ENCODE assay signal across 22 cellular contexts in genomic region chr1:89557954-89558353, GRCh38. TPM values are rescaled to one million over a fixed set of nuclear protein-coding genes. Genes with fewer than 3 reads are reported as not detected.
A peak's percentile ranks its signal among the peaks of the same experiment; 100 is the strongest.
DNase-seq lines count a peak whose midpoint lies in the region; ATAC-seq and TF ChIP-seq lines count a peak whose summit lies in the region.
"Had no signal": no experiment of that assay in that cellular context is flagged by ENCODE, and none has a peak within 500 bp of the region (broad histone marks: within the 10 kb centered on the region; RNA-seq: fewer than 3 reads in every experiment).

No MANE protein-coding gene starts in this region.

- DNase-seq in T-helper 2 cell treated with Interferon-gamma antibody and Interleukin-4, amounts not matched to agents 5 μg/mL and 100 μg/mL, for 36 hours (ENCODE audit: low spot score): no peak
- DNase-seq in T-helper 2 cell: no peak
- no peak for DNase-seq in activated naive CD8-positive, alpha-beta T cell treated with anti-CD3 and anti-CD28 coated beads for 36 hours
- no peak for DNase-seq in SK-N-SH
- no peak for DNase-seq in endodermal cell
- DNase-seq: activated naive CD8-positive, alpha-beta T cell treated with anti-CD3 and anti-CD28 coated beads, Interleukin-2, amount 10 ng/mL, durations not matched to agents 7 days and 5 days; brain microvascular endothelial cell; COR-L47; Kasumi-1; left ventricle myocardium inferior; NCI-H1048; NCI-H1930; NCI-H226; SIG-M5 had no signal

- H2AFZ ChIP-seq in SK-N-SH (ENCODE audit: low read depth): no peak overlapping the region

- H3K4me1 Mint-ChIP-seq in T-helper 2 cell treated with Interferon-gamma antibody and Interleukin-4, amounts not matched to agents 5 μg/mL and 100 μg/mL, for 36 hours (ENCODE audit: low read depth): peaks cover 38% of the 10 kb centered on the region
- peaks cover 51% of the 10 kb centered on the region for H3K4me1 Mint-ChIP-seq in activated naive CD8-positive, alpha-beta T cell (ENCODE audit: low read depth)
- peaks cover 40% of the 10 kb centered on the region for H3K4me1 Mint-ChIP-seq in activated naive CD8-positive, alpha-beta T cell treated with anti-CD3 and anti-CD28 coated beads for 36 hours
- peaks cover 35% of the 10 kb centered on the region for H3K4me1 Mint-ChIP-seq in activated T-helper 17 cell treated with anti-CD3 and anti-CD28 coated beads, Interleukin-2, amount 50 U/mL, for 72 hours
- H3K4me1 Mint-ChIP-seq in stimulated activated naive CD8-positive, alpha-beta T cell treated with anti-CD3 and anti-CD28 coated beads, Interleukin-15, Interleukin-2, amounts not matched to agents 100 ng/mL and 50 ng/mL, for 24 hours (ENCODE audit: low read depth): peaks cover 60% of the 10 kb centered on the region
- peaks cover 17% of the 10 kb centered on the region for H3K4me1 Mint-ChIP-seq in endodermal cell

- ATAC-seq in activated T-helper 17 cell treated with anti-CD3 and anti-CD28 coated beads, Interleukin-2, amount 50 U/mL, for 72 hours (replicated peaks): peak; percentile 99

- H3K4me3 Mint-ChIP-seq in T-helper 2 cell treated with Interferon-gamma antibody and Interleukin-4, amounts not matched to agents 5 μg/mL and 100 μg/mL, for 36 hours: no peak overlapping the region
- no peak overlapping the region for H3K4me3 Mint-ChIP-seq in activated naive CD8-positive, alpha-beta T cell
- H3K4me3 Mint-ChIP-seq in activated naive CD8-positive, alpha-beta T cell treated with anti-CD3 and anti-CD28 coated beads for 36 hours: no peak overlapping the region
- peak overlapping the region; percentile 16 for H3K4me3 Mint-ChIP-seq in activated T-helper 17 cell treated with anti-CD3 and anti-CD28 coated beads, Interleukin-2, amount 50 U/mL, for 72 hours
- H3K4me3 Mint-ChIP-seq in stimulated activated naive CD8-positive, alpha-beta T cell treated with anti-CD3 and anti-CD28 coated beads, Interleukin-15, Interleukin-2, amounts not matched to agents 100 ng/mL and 50 ng/mL, for 24 hours: no peak overlapping the region
- no peak overlapping the region for H3K4me3 Mint-ChIP-seq in endodermal cell
- H3K4me3 Mint-ChIP-seq: activated naive CD8-positive, alpha-beta T cell treated with anti-CD3 and anti-CD28 coated beads, Interleukin-2, amount 10 ng/mL, durations not matched to agents 7 days and 5 days; B cell had no signal

- peaks cover 28% of the 10 kb centered on the region for H3K9me3 Mint-ChIP-seq in T-helper 2 cell treated with Interferon-gamma antibody and Interleukin-4, amounts not matched to agents 5 μg/mL and 100 μg/mL, for 36 hours
- H3K9me3 Mint-ChIP-seq in activated naive CD8-positive, alpha-beta T cell (ENCODE audit: low read depth): peaks cover 5% of the 10 kb centered on the region
- peaks cover 5% of the 10 kb centered on the region for H3K9me3 Mint-ChIP-seq in activated naive CD8-positive, alpha-beta T cell treated with anti-CD3 and anti-CD28 coated beads for 36 hours
- H3K9me3 Mint-ChIP-seq in activated T-helper 17 cell treated with anti-CD3 and anti-CD28 coated beads, Interleukin-2, amount 50 U/mL, for 72 hours: peaks cover 4% of the 10 kb centered on the region
- no peaks in the 10 kb centered on the region for H3K9me3 Mint-ChIP-seq in stimulated activated naive CD8-positive, alpha-beta T cell treated with anti-CD3 and anti-CD28 coated beads, Interleukin-15, Interleukin-2, amounts not matched to agents 100 ng/mL and 50 ng/mL, for 24 hours
- peaks cover 6% of the 10 kb centered on the region for H3K9me3 Mint-ChIP-seq in endodermal cell

- H3K9ac ChIP-seq in SK-N-SH: no peak overlapping the region
- no peak overlapping the region for H3K9ac ChIP-seq in endodermal cell (ENCODE audit: extremely low read depth, low read length, poor library complexity, severe bottlenecking)

- H3K27ac Mint-ChIP-seq in T-helper 2 cell treated with Interferon-gamma antibody and Interleukin-4, amounts not matched to agents 5 μg/mL and 100 μg/mL, for 36 hours: peak overlapping the region; percentile 76
- H3K27ac Mint-ChIP-seq in activated naive CD8-positive, alpha-beta T cell: peak overlapping the region; percentile 52
- no peak overlapping the region for H3K27ac Mint-ChIP-seq in activated naive CD8-positive, alpha-beta T cell treated with anti-CD3 and anti-CD28 coated beads for 36 hours
- H3K27ac Mint-ChIP-seq in activated T-helper 17 cell treated with anti-CD3 and anti-CD28 coated beads, Interleukin-2, amount 50 U/mL, for 72 hours: peak overlapping the region; percentile 92
- peak overlapping the region; percentile 18 for H3K27ac Mint-ChIP-seq in stimulated activated naive CD8-positive, alpha-beta T cell treated with anti-CD3 and anti-CD28 coated beads, Interleukin-15, Interleukin-2, amounts not matched to agents 100 ng/mL and 50 ng/mL, for 24 hours
- no peak overlapping the region for H3K27ac Mint-ChIP-seq in endodermal cell
- H3K27ac Mint-ChIP-seq: activated naive CD8-positive, alpha-beta T cell treated with anti-CD3 and anti-CD28 coated beads, Interleukin-2, amount 10 ng/mL, durations not matched to agents 7 days and 5 days; B cell; progenitor cell of endocrine pancreas had no signal

- H3F3A ChIP-seq in SK-N-SH (replicated peaks; ENCODE audit: insufficient read depth): no peaks in the 10 kb centered on the region

- H3K27ac ChIP-seq in SK-N-SH (ENCODE audit: low read depth in 2 of 2, low read length in 1 of 2) (no peak overlapping the region), endodermal cell (ENCODE audit: low read depth, low read length) (no peak overlapping the region)
- H3K27ac ChIP-seq: brain microvascular endothelial cell, VCaP had no signal

- H3K36me3 Mint-ChIP-seq in T-helper 2 cell treated with Interferon-gamma antibody and Interleukin-4, amounts not matched to agents 5 μg/mL and 100 μg/mL, for 36 hours (ENCODE audit: low read depth): peaks cover 73% of the 10 kb centered on the region
- H3K36me3 Mint-ChIP-seq in activated naive CD8-positive, alpha-beta T cell: peaks cover 42% of the 10 kb centered on the region
- peaks cover 71% of the 10 kb centered on the region for H3K36me3 Mint-ChIP-seq in activated naive CD8-positive, alpha-beta T cell treated with anti-CD3 and anti-CD28 coated beads for 36 hours
- peaks cover 86% of the 10 kb centered on the region for H3K36me3 Mint-ChIP-seq in activated T-helper 17 cell treated with anti-CD3 and anti-CD28 coated beads, Interleukin-2, amount 50 U/mL, for 72 hours (ENCODE audit: low read depth)
- peaks cover 83% of the 10 kb centered on the region for H3K36me3 Mint-ChIP-seq in stimulated activated naive CD8-positive, alpha-beta T cell treated with anti-CD3 and anti-CD28 coated beads, Interleukin-15, Interleukin-2, amounts not matched to agents 100 ng/mL and 50 ng/mL, for 24 hours (ENCODE audit: low read depth)
- H3K36me3 Mint-ChIP-seq in endodermal cell (ENCODE audit: low read depth): peaks cover 36% of the 10 kb centered on the region

- no peak for TF ChIP-seq EP300 in SK-N-SH (IDR thresholded peaks at IDR 0.05; ENCODE audit: borderline replicate concordance in 1 of 2, low read depth in 1 of 2, low read length in 1 of 2)

- H4K20me1 ChIP-seq in SK-N-SH (ENCODE audit: insufficient read depth): no peaks in the 10 kb centered on the region

- H3K9me3 ChIP-seq in SK-N-SH (no peaks in the 10 kb centered on the region), endodermal cell (ENCODE audit: control insufficient read depth, low read length) (peaks cover 12% of the 10 kb centered on the region)
- H3K9me3 ChIP-seq: HAP-1, left ventricle myocardium inferior had no signal

- H3K9me2 ChIP-seq in SK-N-SH: no peaks in the 10 kb centered on the region

- no peak for TF ChIP-seq CTCF in SK-N-SH (IDR thresholded peaks at IDR 0.05)
- no peak for TF ChIP-seq CTCF in endodermal cell (conservative IDR thresholded peaks at IDR 0.05)

- POLR2A ChIA-PET in SK-N-SH (lab: Yijun Ruan, JAX): no interaction called here

- TF ChIP-seq RAD21 in SK-N-SH (IDR thresholded peaks at IDR 0.05; ENCODE audit: low read length): no peak

- no peak overlapping the region for H3K4me2 ChIP-seq in SK-N-SH

- H3K4me3 ChIP-seq in SK-N-SH (ENCODE audit: low read depth in 2 of 2, low read length in 1 of 2): no peak overlapping the region
- H3K4me3 ChIP-seq in endodermal cell (ENCODE audit: low read length): no peak overlapping the region
- H3K4me3 ChIP-seq: coronary artery, HAP-1, left ventricle myocardium inferior had no signal

- CTCF ChIA-PET in SK-N-SH (lab: Yijun Ruan, JAX): interaction anchor here (1.2 to 1.3 kb wide), 2 partner anchors 9 to 41 kb away, joined by 3 to 5 read pairs; no protein-coding TSS in a partner anchor

- 100% methylated on average over 1 of the region's 1 CpG for WGBS in SK-N-SH (ENCODE audit: low lambda C conversion rate)
- 94 to 100% methylated on average over 1 of the region's 1 CpG for WGBS in endodermal cell (ENCODE audit: insufficient coverage in 1 of 2, insufficient read length in 1 of 2), 2 experiments

- H3K4me1 ChIP-seq in SK-N-SH (ENCODE audit: control insufficient read depth in 1 of 2, insufficient read depth in 2 of 2, low read depth in 1 of 2, low read length in 1 of 2): peaks cover 0 to 5% of the 10 kb centered on the region in 2 experiments; a peak in 2 of 4 replicates
- peaks cover 9% of the 10 kb centered on the region for H3K4me1 ChIP-seq in endodermal cell (ENCODE audit: control insufficient read depth, insufficient read depth, low read length)

- no peaks in the 10 kb centered on the region for H3K27me3 Mint-ChIP-seq in T-helper 2 cell treated with Interferon-gamma antibody and Interleukin-4, amounts not matched to agents 5 μg/mL and 100 μg/mL, for 36 hours (ENCODE audit: low read depth)
- no peaks in the 10 kb centered on the region for H3K27me3 Mint-ChIP-seq in activated naive CD8-positive, alpha-beta T cell
- H3K27me3 Mint-ChIP-seq in activated naive CD8-positive, alpha-beta T cell treated with anti-CD3 and anti-CD28 coated beads for 36 hours: no peaks in the 10 kb centered on the region
- H3K27me3 Mint-ChIP-seq in activated T-helper 17 cell treated with anti-CD3 and anti-CD28 coated beads, Interleukin-2, amount 50 U/mL, for 72 hours: no peaks in the 10 kb centered on the region
- no peaks in the 10 kb centered on the region for H3K27me3 Mint-ChIP-seq in stimulated activated naive CD8-positive, alpha-beta T cell treated with anti-CD3 and anti-CD28 coated beads, Interleukin-15, Interleukin-2, amounts not matched to agents 100 ng/mL and 50 ng/mL, for 24 hours
- no peaks in the 10 kb centered on the region for H3K27me3 Mint-ChIP-seq in endodermal cell (ENCODE audit: insufficient read depth)
- H3K27me3 Mint-ChIP-seq: activated naive CD8-positive, alpha-beta T cell treated with anti-CD3 and anti-CD28 coated beads, Interleukin-2, amount 10 ng/mL, durations not matched to agents 7 days and 5 days; B cell; progenitor cell of endocrine pancreas had no signal

- H3K36me3 ChIP-seq in SK-N-SH (replicated peaks in 1 of 2; ENCODE audit: control insufficient read depth in 1 of 2, insufficient read depth in 2 of 2, low read length in 1 of 2) (no peaks in the 10 kb centered on the region), endodermal cell (ENCODE audit: control insufficient read depth, insufficient read depth, low read length) (peaks cover 39% of the 10 kb centered on the region)
- H3K36me3 ChIP-seq: brain microvascular endothelial cell, HAP-1, left ventricle myocardium inferior had no signal

- no peaks in the 10 kb centered on the region for H3K79me2 ChIP-seq in SK-N-SH (ENCODE audit: insufficient read depth)

- no peaks in the 10 kb centered on the region for H3K27me3 ChIP-seq in SK-N-SH (ENCODE audit: insufficient read depth)
- no peaks in the 10 kb centered on the region for H3K27me3 ChIP-seq in endodermal cell (ENCODE audit: control insufficient read depth, insufficient read depth, low read length, poor library complexity, severe bottlenecking)
- H3K27me3 ChIP-seq: brain microvascular endothelial cell had no signal

RNA-seq across cellular contexts. Expression of gene LRRC8B, which starts 33.3 kb away (rescaled TPM):
- total RNA-seq in activated naive CD8-positive, alpha-beta T cell treated with anti-CD3 and anti-CD28 coated beads for 36 hours: 10 to 100 TPM; 22.3 to 24.5 TPM
- 10 to 100 TPM; 16.3 to 45.8 TPM for total RNA-seq in activated T-helper 17 cell treated with anti-CD3 and anti-CD28 coated beads, Interleukin-2, amount 50 U/mL, for 72 hours
- 3.7 and 5.2 TPM in 2 replicates for polyA plus RNA-seq in SK-N-SH (2012; rRNA removed)
- 4.5 and 5.8 TPM in 2 replicates for polyA plus RNA-seq in SK-N-SH (2012; cell fraction: cytosol; rRNA removed)
- 2.7 and 4.4 TPM in 2 replicates for polyA plus RNA-seq in SK-N-SH (2012; cell fraction: nucleus; rRNA removed)
- 10 to 100 TPM; 39.2 to 39.4 TPM for total RNA-seq in endodermal cell
- 14.3 TPM for polyA plus RNA-seq in endodermal cell (2013, experiment 1 of 2)
- polyA plus RNA-seq in endodermal cell (2013, experiment 2 of 2): 15.8 TPM

Comparison
In these comparisons a context has a peak if more than half of its experiments do, and no peak if none do; other contexts are left out.
1. H3K27ac Mint-ChIP-seq: peak in T-helper 2 cell treated with Interferon-gamma antibody and Interleukin-4, amounts not matched to agents 5 μg/mL and 100 μg/mL, for 36 hours (single experiment), activated naive CD8-positive, alpha-beta T cell (single experiment), activated T-helper 17 cell treated with anti-CD3 and anti-CD28 coated beads, Interleukin-2, amount 50 U/mL, for 72 hours (single experiment) and stimulated activated naive CD8-positive, alpha-beta T cell treated with anti-CD3 and anti-CD28 coated beads, Interleukin-15, Interleukin-2, amounts not matched to agents 100 ng/mL and 50 ng/mL, for 24 hours (single experiment); none in activated naive CD8-positive, alpha-beta T cell treated with anti-CD3 and anti-CD28 coated beads for 36 hours (single experiment) and endodermal cell (single experiment).